In genomic region chr6:45504947-45505346, GRCh38 we compare ENCODE assay signal across 10 cellular contexts.
A peak's percentile ranks its signal among the peaks of the same experiment; 100 is the strongest.
DNase-seq lines count a peak whose midpoint lies in the region; ATAC-seq and TF ChIP-seq lines count a peak whose summit lies in the region.
"Had no signal": no experiment of that assay in that cellular context is flagged by ENCODE, and none has a peak within 500 bp of the region (broad histone marks: within the 10 kb centered on the region; RNA-seq: fewer than 3 reads in every experiment).

No MANE protein-coding gene starts in this region.

- H3K4me3 Mint-ChIP-seq in naive thymus-derived CD8-positive, alpha-beta T cell = no peak overlapping the region
- H3K4me3 Mint-ChIP-seq: activated CD4-positive, alpha-beta T cell treated with anti-CD3 and anti-CD28 coated beads, Interleukin-2, amount 10 ng/mL, durations not matched to agents 24 days and 14 days; IgD-negative memory B cell had no signal

- no peaks in the 10 kb centered on the region for H3K27me3 ChIP-seq in PC-3 (ENCODE audit: low read length)
- no peaks in the 10 kb centered on the region for H3K27me3 ChIP-seq in psoas muscle (ENCODE audit: insufficient read depth in 3 of 3, low read length in 2 of 3)

- ATAC-seq in PC-3 (peak; percentile 77), psoas muscle (peak; percentile 40 to 78 (median 62)), GM21619 (IDR thresholded peaks at IDR 0.05; ENCODE audit: unreplicated experiment) (no peak)
- no peak for ATAC-seq in naive thymus-derived CD8-positive, alpha-beta T cell

- no peaks in the 10 kb centered on the region for H3F3A ChIP-seq in PC-3 (ENCODE audit: low read length, unreplicated experiment)

- H3K36me3 ChIP-seq in PC-3 (ENCODE audit: low read depth, low read length) = peaks cover 14% of the 10 kb centered on the region
- H3K36me3 ChIP-seq in psoas muscle (ENCODE audit: insufficient read depth in 1 of 2, low read depth in 1 of 2) = no peaks in the 10 kb centered on the region

- H3K4me3 ChIP-seq in PC-3 (ENCODE audit: low read length) (no peak overlapping the region; the same call in 1 of the 2 replicates), fibroblast of mammary gland (ENCODE audit: control insufficient read depth, low read depth, low read length) (no peak overlapping the region), psoas muscle (no peak overlapping the region), lower leg skin (ENCODE audit: low read depth, poor library complexity, severe bottlenecking) (no peak overlapping the region)

- H3K4me1 Mint-ChIP-seq in naive thymus-derived CD8-positive, alpha-beta T cell = peaks cover 8 to 41% (median 17%) of the 10 kb centered on the region in 4 donors
- H3K4me1 Mint-ChIP-seq: IgD-negative memory B cell had no signal

- WGBS in psoas muscle, 3 donors = 13 to 15% (median 14%) methylated on average over 5 of the region's 5 CpGs
- 60 to 64% methylated on average over 5 of the region's 5 CpGs for WGBS in lower leg skin, 2 donors

- H3K27me3 Mint-ChIP-seq in naive thymus-derived CD8-positive, alpha-beta T cell = no peaks in the 10 kb centered on the region
- H3K27me3 Mint-ChIP-seq: activated CD4-positive, alpha-beta T cell treated with anti-CD3 and anti-CD28 coated beads, Interleukin-2, amount 10 ng/mL, durations not matched to agents 24 days and 14 days had no signal

- H2AFZ ChIP-seq in PC-3 (ENCODE audit: low read length) = no peak overlapping the region

- H4K20me1 ChIP-seq in PC-3 (ENCODE audit: low read length) = no peaks in the 10 kb centered on the region

- H3K79me2 ChIP-seq in PC-3 (ENCODE audit: low read length) = 0 out of 2 replicates have a peak, but pooled peaks cover 4% of the 10 kb centered on the region

- H3K9me3 ChIP-seq in PC-3 (ENCODE audit: low read length) = no peaks in the 10 kb centered on the region
- no peaks in the 10 kb centered on the region for H3K9me3 ChIP-seq in psoas muscle

- DNase-seq in GM03348 (ENCODE audit: low spot score) = peak; percentile 30
- peak; percentile 63 for DNase-seq in PC-3
- DNase-seq in fibroblast of mammary gland (ENCODE audit: low read depth) = peak; percentile 96
- no peak for DNase-seq in psoas muscle
- DNase-seq in lower leg skin (ENCODE audit: low spot score in 2 of 2) = no peak
- no peak for DNase-seq in NCI-H1048 (lab: John Stamatoyannopoulos, UW)
- no peak for DNase-seq in naive thymus-derived CD8-positive, alpha-beta T cell
- DNase-seq: activated CD4-positive, alpha-beta T cell treated with anti-CD3 and anti-CD28 coated beads, Interleukin-2, amount 10 ng/mL, durations not matched to agents 24 days and 14 days had no signal

- no TSS peak for BruUV-seq in PC-3 (replicated peaks; lab: Mats Ljungman, UMichigan)

- TF ChIP-seq POLR2A in lower leg skin (IDR thresholded peaks at IDR 0.05) = no peak

- H3K9me2 ChIP-seq in PC-3 (replicated peaks; ENCODE audit: low read length) = no peaks in the 10 kb centered on the region

- CTCF ChIA-PET in PC-3 (lab: Charles Lee) = no interaction called here

- peak overlapping the region in 1 of 10 donors; percentile 33 for H3K27ac Mint-ChIP-seq in naive thymus-derived CD8-positive, alpha-beta T cell
- H3K27ac Mint-ChIP-seq: activated CD4-positive, alpha-beta T cell treated with anti-CD3 and anti-CD28 coated beads, Interleukin-2, amount 10 ng/mL, durations not matched to agents 24 days and 14 days had no signal

- H3K4me1 ChIP-seq in PC-3 (ENCODE audit: insufficient read depth, low read length) (peaks cover 41% of the 10 kb centered on the region), psoas muscle (no peaks in the 10 kb centered on the region)

- peak overlapping the region; percentile 42 for H3K4me2 ChIP-seq in PC-3 (ENCODE audit: low read length)

- H3K36me3 Mint-ChIP-seq in naive thymus-derived CD8-positive, alpha-beta T cell = peaks cover 18 to 72% (median 32%) of the 10 kb centered on the region in 3 donors
- H3K36me3 Mint-ChIP-seq: IgD-negative memory B cell had no signal

- H3K9me3 Mint-ChIP-seq in naive thymus-derived CD8-positive, alpha-beta T cell = no peaks in the 10 kb centered on the region
- H3K9me3 Mint-ChIP-seq: activated CD4-positive, alpha-beta T cell treated with anti-CD3 and anti-CD28 coated beads, Interleukin-2, amount 10 ng/mL, durations not matched to agents 24 days and 14 days; IgD-negative memory B cell had no signal

- TF ChIP-seq CTCF in PC-3 (conservative IDR thresholded peaks at IDR 0.05; ENCODE audit: low read depth, low read length) = no peak
- TF ChIP-seq CTCF in fibroblast of mammary gland (conservative IDR thresholded peaks at IDR 0.05; ENCODE audit: control insufficient read depth, insufficient read depth, low read depth, low read length) = no peak
- no peak for TF ChIP-seq CTCF in psoas muscle (IDR thresholded peaks at IDR 0.05)
- no peak for TF ChIP-seq CTCF in lower leg skin (IDR thresholded peaks at IDR 0.05)

- intact Hi-C loops in PC-3 (cut with micrococcal nuclease) = loop anchor here (5.0 to 10.0 kb wide), 2 partner anchors 68 to 100 kb away; no protein-coding TSS in a partner anchor
- intact Hi-C loops in psoas muscle (cut with DNase I) = no loop called here
- intact Hi-C loops in lower leg skin (cut with DNase I; ENCODE audit: low total_unique reads) = no loop called here

- peak overlapping the region; percentile 94 for H3K27ac ChIP-seq in PC-3 (ENCODE audit: low read length)
- H3K27ac ChIP-seq in psoas muscle = no peak overlapping the region

- POLR2A ChIA-PET in PC-3 (lab: Charles Lee; ENCODE audit: unreplicated experiment) = no interaction called here
- POLR2A ChIA-PET in naive thymus-derived CD8-positive, alpha-beta T cell (lab: Charles Lee) = interaction anchor here (0.7 kb wide), 1 partner anchor 134 kb away, joined by 3 read pairs; no protein-coding TSS in a partner anchor

- peak overlapping the region; percentile 15 for H3K9ac ChIP-seq in PC-3 (ENCODE audit: low read length)

Comparison
In these comparisons a context has a peak if more than half of its experiments do, and no peak if none do; other contexts are left out.
1. DNase-seq: peak in GM03348 (single experiment), PC-3 (single experiment) and fibroblast of mammary gland (single experiment); none in psoas muscle (0 of 2), lower leg skin (0 of 2), NCI-H1048 (single experiment) and naive thymus-derived CD8-positive, alpha-beta T cell (0 of 10).
2. ATAC-seq: peak in PC-3 (single experiment) and psoas muscle (4 of 4); none in GM21619 (single experiment) and naive thymus-derived CD8-positive, alpha-beta T cell (0 of 2).